21 cellular contexts compared by ENCODE assay signal in genomic region chr19:41500443-41500842, GRCh38. TPM values are rescaled to one million over a fixed set of nuclear protein-coding genes. Genes with fewer than 3 reads are reported as not detected.
DNase-seq lines count a peak whose midpoint lies in the region; ATAC-seq, FAIRE-seq and TF ChIP-seq lines count a peak whose summit lies in the region.
"Had no signal": no experiment of that assay in that cellular context is flagged by ENCODE, and none has a peak within 500 bp of the region (broad histone marks: within the 10 kb centered on the region; RNA-seq: fewer than 3 reads in every experiment).

No MANE protein-coding gene starts in this region.

- no peak overlapping the region for H3K9ac ChIP-seq in K562 (ENCODE audit: insufficient read depth in 1 of 2, low read depth in 2 of 2, low read length in 2 of 2)
- no peak overlapping the region for H3K9ac ChIP-seq in H9 (ENCODE audit: extremely low read depth, insufficient read length, low read length)

- DNase-seq in K562 (ENCODE audit: extremely low read depth in 1 of 4, low spot score in 3 of 4) (no peak), esophagus squamous epithelium (lab: John Stamatoyannopoulos, UW) (no peak), upper lobe of left lung (no peak), H9 (no peak)
- no peak for DNase-seq in activated naive CD4-positive, alpha-beta T cell treated with anti-CD3 and anti-CD28 coated beads for 36 hours
- DNase-seq: activated gamma-delta T cell treated with Interleukin-2 at 50 U/mL for 16 hours, amygdala, BE2C, mesendoderm, NCI-H1092 treated with DMSO at 0.1 percent for 48 hours, NCI-H524 treated with DMSO at 0.1 percent for 48 hours, nephron progenitor cell had no signal

- peaks cover 11% of the 10 kb centered on the region for H3K27me3 Mint-ChIP-seq in activated naive CD4-positive, alpha-beta T cell treated with anti-CD3 and anti-CD28 coated beads for 36 hours (ENCODE audit: low read depth)
- H3K27me3 Mint-ChIP-seq in H9 (ENCODE audit: low read depth) = peaks cover 7% of the 10 kb centered on the region; the same call in 1 of the 2 replicates

- no peaks in the 10 kb centered on the region for H3K9me3 Mint-ChIP-seq in activated naive CD4-positive, alpha-beta T cell treated with anti-CD3 and anti-CD28 coated beads for 36 hours
- peaks cover 75 to 90% of the 10 kb centered on the region in 2 experiments for H3K9me3 Mint-ChIP-seq in H9

- H4K5ac ChIP-seq in H9 (ENCODE audit: insufficient read length, low read depth, low read length) = no peak overlapping the region

- no peak overlapping the region for H3K4me3 Mint-ChIP-seq in activated naive CD4-positive, alpha-beta T cell treated with anti-CD3 and anti-CD28 coated beads for 36 hours
- H3K4me3 Mint-ChIP-seq in H9 = no peak overlapping the region
- H3K4me3 Mint-ChIP-seq: nephron progenitor cell; stimulated activated memory B cell treated with anti-CD40 and anti-IgM and Interleukin-4, amounts not matched to agents 10 μg/mL and 1 μg/mL and 100 μg/mL, for 72 hours had no signal

- H2BK5ac ChIP-seq in H9 (ENCODE audit: insufficient read length, low read length) = no peak overlapping the region

- H3K9me1 ChIP-seq in K562 (ENCODE audit: control insufficient read depth, insufficient read depth, low read length) = no peaks in the 10 kb centered on the region

- no peak overlapping the region for H2BK12ac ChIP-seq in H9 (ENCODE audit: insufficient read length, low read depth, low read length)

- 40% methylated on average over 9 of the region's 9 CpGs for WGBS in K562 (ENCODE audit: insufficient coverage, low coverage, missing lambda C conversion rate)
- WGBS in esophagus squamous epithelium, 2 donors = 75 to 89% methylated on average over 9 of the region's 9 CpGs
- WGBS in upper lobe of left lung, 2 donors = 63 to 71% methylated on average over 9 of the region's 9 CpGs
- no CpG with 5 or more reads among the region's 9 CpGs for WGBS in H9 (ENCODE audit: extremely low coverage, insufficient read length, low lambda C conversion rate)

- no peak overlapping the region for H3K18ac ChIP-seq in H9 (ENCODE audit: insufficient read length, low read depth, low read length)

- H2BK20ac ChIP-seq in H9 (ENCODE audit: low read depth, low read length, poor library complexity, severe bottlenecking) = no peak overlapping the region

- H3K9me3 ChIP-seq in K562 (replicated peaks; ENCODE audit: control insufficient read depth, insufficient read depth, low read depth, low read length) (no peaks in the 10 kb centered on the region), esophagus squamous epithelium (no peaks in the 10 kb centered on the region), muscle layer of duodenum (ENCODE audit: control insufficient read depth in 1 of 2, low read length in 2 of 2) (no peaks in the 10 kb centered on the region), upper lobe of left lung (no peaks in the 10 kb centered on the region), H9 (ENCODE audit: control insufficient read depth, low read depth, low read length) (peaks cover 16% of the 10 kb centered on the region)

- no peak for TF ChIP-seq CTCF in K562 (IDR thresholded peaks at IDR 0.05 in 2 of 3, conservative IDR thresholded peaks at IDR 0.05 in 1 of 3; ENCODE audit: insufficient read depth in 2 of 3, low read depth in 1 of 3, low read length in 3 of 3)
- TF ChIP-seq CTCF in esophagus squamous epithelium (IDR thresholded peaks at IDR 0.05) = no peak
- no peak for TF ChIP-seq CTCF in upper lobe of left lung (IDR thresholded peaks at IDR 0.05)
- TF ChIP-seq CTCF in H9 (conservative IDR thresholded peaks at IDR 0.05) = no peak

- H3K4me1 ChIP-seq in K562 (replicated peaks in 1 of 2; ENCODE audit: control insufficient read depth in 2 of 2, insufficient read depth in 2 of 2, low read length in 2 of 2) (peaks cover 0 to 10% of the 10 kb centered on the region in 2 experiments; a peak in 3 of 5 replicates), esophagus squamous epithelium (peaks cover 0 to 4% (median 0%) of the 10 kb centered on the region in 3 donors), muscle layer of duodenum (ENCODE audit: control insufficient read depth in 1 of 2, insufficient read depth in 2 of 2, low read length in 2 of 2) (no peaks in the 10 kb centered on the region), upper lobe of left lung (peaks cover 0 to 22% (median 5%) of the 10 kb centered on the region in 4 donors), H9 (ENCODE audit: insufficient read depth, low read length) (no peaks in the 10 kb centered on the region)

- no peaks in the 10 kb centered on the region for H3K79me1 ChIP-seq in H9 (ENCODE audit: insufficient read depth, low read depth, low read length, poor library complexity, severe bottlenecking)

- H3K27me3 ChIP-seq in K562 (ENCODE audit: control insufficient read depth in 2 of 2, insufficient read depth in 2 of 2, low read length in 2 of 2) = peaks cover 12 to 34% of the 10 kb centered on the region in 2 experiments; a peak in 4 of 5 replicates
- peaks cover 0 to 49% (median 0%) of the 10 kb centered on the region in 4 donors for H3K27me3 ChIP-seq in esophagus squamous epithelium
- no peaks in the 10 kb centered on the region for H3K27me3 ChIP-seq in muscle layer of duodenum (ENCODE audit: low read depth, low read length)
- no peaks in the 10 kb centered on the region for H3K27me3 ChIP-seq in upper lobe of left lung
- H3K27me3 ChIP-seq in H9 (ENCODE audit: insufficient read depth, low read length) = no peaks in the 10 kb centered on the region

- no peak overlapping the region for H2BK15ac ChIP-seq in H9 (ENCODE audit: low read depth, low read length)

- H4K20me1 ChIP-seq in K562 (replicated peaks; ENCODE audit: control insufficient read depth, insufficient read depth, low read length) = no peaks in the 10 kb centered on the region
- no peaks in the 10 kb centered on the region for H4K20me1 ChIP-seq in H9 (ENCODE audit: control insufficient read depth, insufficient read depth, insufficient read length)

- H3K4me2 ChIP-seq in K562 (ENCODE audit: insufficient read depth, low read length) (peak overlapping the region; percentile 51), H9 (ENCODE audit: insufficient read depth, insufficient read length, low read length) (no peak overlapping the region)

- peaks cover 3% of the 10 kb centered on the region for H3K4me1 Mint-ChIP-seq in activated naive CD4-positive, alpha-beta T cell treated with anti-CD3 and anti-CD28 coated beads for 36 hours (ENCODE audit: low read depth)
- no peaks in the 10 kb centered on the region for H3K4me1 Mint-ChIP-seq in H9
- H3K4me1 Mint-ChIP-seq: nephron progenitor cell had no signal

- intact Hi-C loops in K562 (cut with micrococcal nuclease) = no loop called here
- intact Hi-C loops in esophagus squamous epithelium (cut with DNase I) = no loop called here
- intact Hi-C loops in activated naive CD4-positive, alpha-beta T cell treated with anti-CD3 and anti-CD28 coated beads for 36 hours (cut with micrococcal nuclease) = no loop called here

- H3K36me3 ChIP-seq in K562 (ENCODE audit: control insufficient read depth, insufficient read depth, low read length) = no peaks in the 10 kb centered on the region
- H3K36me3 ChIP-seq in esophagus squamous epithelium = no peaks in the 10 kb centered on the region
- no peaks in the 10 kb centered on the region for H3K36me3 ChIP-seq in muscle layer of duodenum (ENCODE audit: control insufficient read depth in 1 of 2, insufficient read depth in 2 of 2, low read length in 2 of 2)
- no peaks in the 10 kb centered on the region for H3K36me3 ChIP-seq in upper lobe of left lung
- H3K36me3 ChIP-seq: BE2C had no signal

- no peaks in the 10 kb centered on the region for H3K23me2 ChIP-seq in H9 (ENCODE audit: insufficient read length, low read depth, low read length, poor library complexity, severe bottlenecking)

- H3T11ph ChIP-seq in H9 (ENCODE audit: low read length) = no peak overlapping the region

- no peaks in the 10 kb centered on the region for H3K79me2 ChIP-seq in K562 (ENCODE audit: control insufficient read depth, insufficient read depth, low read length)
- H3K79me2 ChIP-seq in H9 (ENCODE audit: insufficient read depth, low read length) = no peaks in the 10 kb centered on the region

- in situ Hi-C loops in K562 (cut with MboI) = no loop called here

- CTCF ChIA-PET in K562 (lab: Yijun Ruan, JAX; ENCODE audit: low intra/inter-chr PET ratio) = no interaction called here
- CTCF ChIA-PET in activated naive CD4-positive, alpha-beta T cell treated with anti-CD3 and anti-CD28 coated beads for 36 hours (lab: Charles Lee) = no interaction called here

- H3K36me3 Mint-ChIP-seq in activated naive CD4-positive, alpha-beta T cell treated with anti-CD3 and anti-CD28 coated beads for 36 hours (ENCODE audit: low read depth) = no peaks in the 10 kb centered on the region
- peaks cover 5 to 29% (median 6%) of the 10 kb centered on the region in 3 experiments; a peak in 6 of 7 replicates for H3K36me3 Mint-ChIP-seq in H9 (ENCODE audit: insufficient read depth in 1 of 3, low read depth in 3 of 3)
- H3K36me3 Mint-ChIP-seq: stimulated activated memory B cell treated with anti-CD40 and anti-IgM and Interleukin-4, amounts not matched to agents 10 μg/mL and 1 μg/mL and 100 μg/mL, for 72 hours had no signal

- TF ChIP-seq POLR2A in K562 (conservative IDR thresholded peaks at IDR 0.05) (no peak), esophagus squamous epithelium (IDR thresholded peaks at IDR 0.05) (peak in 2 of 4 donors; percentile 11 to 36), upper lobe of left lung (IDR thresholded peaks at IDR 0.05) (peak in 2 of 4 donors; percentile 29 to 42)

- no peak overlapping the region for H3K23ac ChIP-seq in H9 (ENCODE audit: insufficient read length, low read depth, low read length)

- H3K27ac Mint-ChIP-seq in activated naive CD4-positive, alpha-beta T cell treated with anti-CD3 and anti-CD28 coated beads for 36 hours = no peak overlapping the region
- H3K27ac Mint-ChIP-seq in H9 = no peak overlapping the region
- H3K27ac Mint-ChIP-seq: nephron progenitor cell; progenitor cell of endocrine pancreas; stimulated activated memory B cell treated with anti-CD40 and anti-IgM and Interleukin-4, amounts not matched to agents 10 μg/mL and 1 μg/mL and 100 μg/mL, for 72 hours had no signal

- no peak for TF ChIP-seq RAD21 in K562 (CRISPR knock-in tag; conservative IDR thresholded peaks at IDR 0.05 in 1 of 2, IDR thresholded peaks at IDR 0.05 in 1 of 2)

- H4K91ac ChIP-seq in H9 (ENCODE audit: insufficient read length, low read depth, low read length) = no peak overlapping the region

- no peak overlapping the region for H2AK5ac ChIP-seq in H9 (ENCODE audit: insufficient read length, low read length)

- TF ChIP-seq EP300 in K562 (IDR thresholded peaks at IDR 0.05; ENCODE audit: low read length) (no peak), upper lobe of left lung (IDR thresholded peaks at IDR 0.05) (no peak)

- H3K56ac ChIP-seq in H9 (ENCODE audit: insufficient read length, low read depth, low read length) = no peak overlapping the region

- H3K4me3 ChIP-seq in K562 = no peak overlapping the region
- H3K4me3 ChIP-seq in esophagus squamous epithelium = peak overlapping the region; percentile 6 to 52 (median 35)
- H3K4me3 ChIP-seq in muscle layer of duodenum (ENCODE audit: low read depth in 1 of 2, low read length in 2 of 2) = peak overlapping the region in 1 of 2 donors; percentile 23
- peak overlapping the region in 3 of 4 donors; percentile 36 to 54 (median 39) for H3K4me3 ChIP-seq in upper lobe of left lung

- no TSS peak for BruUV-seq in K562 (replicated peaks; lab: Mats Ljungman, UMichigan)

- no peak overlapping the region for H3K4ac ChIP-seq in H9 (ENCODE audit: low read depth, low read length)

- no peak overlapping the region for H3K14ac ChIP-seq in H9 (ENCODE audit: insufficient read depth, low read length)

- FAIRE-seq in K562 (lab: Jason Lieb, UNC) = no peak
- FAIRE-seq: frontal cortex, urothelium cell line had no signal

- no peak overlapping the region for H4K8ac ChIP-seq in H9 (replicated peaks; ENCODE audit: insufficient read length, low read depth, low read length)

- POLR2A ChIA-PET in K562 (lab: Yijun Ruan, JAX) = no interaction called here

- H2AFZ ChIP-seq in K562 (ENCODE audit: low read depth, low read length) (peak overlapping the region; percentile 86; the same call in 1 of the 2 replicates), H9 (ENCODE audit: low read length) (no peak overlapping the region)

- no peak for ATAC-seq in K562
- ATAC-seq in upper lobe of left lung (ENCODE audit: low FRiP score in 2 of 2) = no peak
- no peak for ATAC-seq in GM19328 (IDR thresholded peaks at IDR 0.05; ENCODE audit: unreplicated experiment)
- ATAC-seq: stimulated activated memory B cell treated with anti-CD40 and anti-IgM and Interleukin-4, amounts not matched to agents 10 μg/mL and 1 μg/mL and 100 μg/mL, for 72 hours had no signal

- no peak overlapping the region for H3K27ac ChIP-seq in K562 (ENCODE audit: extremely low read depth, low read depth, low read length)
- H3K27ac ChIP-seq in esophagus squamous epithelium = peak overlapping the region; percentile 39 to 80 (median 68)
- peak overlapping the region; percentile 68 for H3K27ac ChIP-seq in muscle layer of duodenum (ENCODE audit: low read length)
- peak overlapping the region; percentile 82 to 93 (median 84) for H3K27ac ChIP-seq in upper lobe of left lung
- H3K27ac ChIP-seq in H9 (ENCODE audit: insufficient read length, low read depth, low read length) = no peak overlapping the region

- H2BK120ac ChIP-seq in H9 (ENCODE audit: low read depth, low read length, poor library complexity, severe bottlenecking) = no peak overlapping the region

RNA-seq across cellular contexts. Expression of gene ERICH4, which starts 57.5 kb away (rescaled TPM):
- not detected in 2 replicates for total RNA-seq in K562 (2011; cell fraction: chromatin; rRNA removed; ENCODE audit: low replicate concordance)
- not detected in 2 replicates for total RNA-seq in K562 (2011; cell fraction: nucleolus; rRNA removed)
- not detected in 2 replicates for total RNA-seq in K562 (2011; cell fraction: nucleoplasm; rRNA removed)
- total RNA-seq in K562 (2014; rRNA removed) (not detected in 2 replicates), K562 (2014; rRNA removed; fragmentation: Illumina TruSeq; extraction: Trizol) (not detected in 2 replicates), K562 (2015; rRNA removed; fragmentation: Illumina TruSeq; extraction: Trizol) (not detected in 2 replicates), K562 (2021) (not detected in 2 replicates), esophagus squamous epithelium (not detected), upper lobe of left lung (not detected), H9 (2021) (not detected in 2 replicates)
- polyA plus RNA-seq in K562 (2011; rRNA removed) (0.08 TPM in 1 of 2 replicates, not detected in the other), K562 (2014; fragmentation: Illumina TruSeq; extraction: Trizol) (not detected in 2 replicates), K562 (2014; fragmentation: Nextera tagmentation; extraction: Ambion mirVana) (not detected), K562 (2014; rRNA removed) (not detected in 2 replicates)
- 0.07 TPM in 1 of 2 replicates, not detected in the other for polyA plus RNA-seq in K562 (2011; cell fraction: cytosol; rRNA removed)
- polyA plus RNA-seq in K562 (2011; cell fraction: nucleus; rRNA removed) = not detected in 2 replicates
- 0.16 TPM in 1 of 2 replicates, not detected in the other for polyA plus RNA-seq in K562 (2012)
- polyA minus RNA-seq in K562 (2011; rRNA and poly(A)+ RNA removed) = not detected in 2 replicates
- polyA minus RNA-seq in K562 (2011; cell fraction: cytosol; rRNA and poly(A)+ RNA removed) = not detected in 2 replicates
- polyA minus RNA-seq in K562 (2011; cell fraction: nucleus; rRNA and poly(A)+ RNA removed) = not detected in 2 replicates
- not detected for total RNA-seq in activated naive CD4-positive, alpha-beta T cell treated with anti-CD3 and anti-CD28 coated beads for 36 hours
- total RNA-seq: chondrocyte; frontal cortex; G401; progenitor cell of endocrine pancreas; T-helper 1 cell treated with Interleukin-12 subunit alpha and Interleukin-12 subunit beta and Interleukin-4 antibody, amounts not matched to agents 30 ng/mL and 1 ng/mL, for 36 hours had no signal

Comparison
In these comparisons a context has a peak if more than half of its experiments do, and no peak if none do; other contexts are left out.
1. H3K27ac ChIP-seq: peak in esophagus squamous epithelium (4 of 4), muscle layer of duodenum (single experiment) and upper lobe of left lung (4 of 4); none in K562 (single experiment) and H9 (single experiment).